ENCODE assay signal across 11 cellular contexts in the genomic region with DNA sequence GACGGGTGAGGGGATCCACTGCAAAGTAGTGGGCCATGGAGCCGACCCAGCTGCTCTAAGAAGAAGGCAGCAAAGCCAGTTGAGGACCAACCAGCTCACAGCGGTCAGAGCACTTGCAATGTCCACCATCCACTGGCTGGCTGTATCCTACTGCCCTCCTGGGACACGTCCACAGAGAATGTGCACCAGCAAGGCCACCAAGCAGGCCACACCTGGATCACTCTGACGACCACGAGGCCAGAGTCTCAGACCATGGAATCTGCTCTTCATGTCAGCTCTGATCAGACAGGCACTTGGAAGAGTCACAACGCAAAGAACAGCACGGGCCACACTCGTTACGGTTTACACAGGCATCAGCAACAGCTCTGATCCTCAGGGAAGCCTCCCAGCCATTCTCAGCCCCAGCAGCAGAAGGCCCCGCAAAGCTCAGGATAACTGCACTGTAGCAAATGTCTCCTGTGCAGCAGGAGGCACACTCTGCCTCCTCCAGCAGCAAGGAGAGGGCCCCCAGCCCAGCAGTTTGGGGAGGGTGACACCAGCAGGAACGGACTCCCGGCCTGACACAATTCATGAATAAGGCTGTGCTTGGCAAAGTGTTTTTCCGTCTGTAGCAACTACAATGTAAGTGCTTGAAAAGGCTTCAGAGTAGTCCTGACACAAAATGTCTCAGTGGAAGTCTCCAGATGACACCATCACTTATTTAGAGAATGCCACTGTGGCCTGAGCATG. TPM values are rescaled to one million over a fixed set of nuclear protein-coding genes. Genes with fewer than 3 reads are reported as not detected.
DNase-seq lines count a peak whose midpoint lies in the region; ATAC-seq and TF ChIP-seq lines count a peak whose summit lies in the region.
"Had no signal": no experiment of that assay in that cellular context is flagged by ENCODE, and none has a peak within 500 bp of the region (broad histone marks: within the 10 kb centered on the region; RNA-seq: fewer than 3 reads in every experiment).

No MANE protein-coding gene starts in this region.

- H3K4me3 ChIP-seq in DND-41 (ENCODE audit: low read depth in 1 of 2, low read length in 2 of 2) = no peak overlapping the region

- ATAC-seq in DND-41 (ENCODE audit: insufficient read depth, low read depth) (no peak), activated B cell treated with CpG ODN at 0.5 μM for 24 hours (ENCODE audit: low read depth) (no peak), GM19452 (IDR thresholded peaks at IDR 0.05; ENCODE audit: unreplicated experiment) (no peak), HG02970 (IDR thresholded peaks at IDR 0.05; ENCODE audit: low FRiP score, unreplicated experiment) (no peak)

- H3K9me3 ChIP-seq in DND-41 (ENCODE audit: insufficient read depth, low read length, severe bottlenecking) = no peaks in the 10 kb centered on the region
- H3K9me3 ChIP-seq: SK-N-SH had no signal

- no peaks in the 10 kb centered on the region for H3K9me3 Mint-ChIP-seq in activated B cell treated with CpG ODN at 0.5 μM for 24 hours
- peaks cover 9% of the 10 kb centered on the region for H3K9me3 Mint-ChIP-seq in dendritic cell treated with granulocyte-macrophage colony-stimulating factor and Interleukin-4, amounts not matched to agents 40 ng/mL and 50 ng/mL, for 4 days

- peaks cover 90% of the 10 kb centered on the region for H3K79me2 ChIP-seq in DND-41 (ENCODE audit: insufficient read depth, low read length)

- H3K36me3 Mint-ChIP-seq in activated B cell treated with CpG ODN at 0.5 μM for 24 hours (ENCODE audit: low read depth) = peaks cover 31% of the 10 kb centered on the region
- peaks cover 49% of the 10 kb centered on the region for H3K36me3 Mint-ChIP-seq in dendritic cell treated with granulocyte-macrophage colony-stimulating factor and Interleukin-4, amounts not matched to agents 40 ng/mL and 50 ng/mL, for 4 days (ENCODE audit: low read depth)

- POLR2A ChIA-PET in activated B cell treated with CpG ODN at 0.5 μM for 24 hours (lab: Charles Lee) = interaction anchor here (0.5 kb wide), 1 partner anchor 11 kb away, joined by 4 read pairs; no protein-coding TSS in a partner anchor
- POLR2A ChIA-PET in RWPE1 (lab: Yijun Ruan, JAX; ENCODE audit: low non-redundant PET) = interaction anchor here (0.6 kb wide), 1 partner anchor 18 kb away, joined by 3 read pairs; no protein-coding TSS in a partner anchor

- H3K4me1 ChIP-seq in DND-41 (ENCODE audit: insufficient read depth, low read length) = peaks cover 83% of the 10 kb centered on the region

- H2AFZ ChIP-seq in DND-41 (ENCODE audit: low read depth, low read length) = no peak overlapping the region

- no peak for DNase-seq in DND-41
- DNase-seq in activated B cell treated with CpG ODN at 0.5 μM for 24 hours = no peak
- peak; percentile 71 for DNase-seq in posterior vena cava (ENCODE audit: low spot score)
- DNase-seq in RWPE1 (ENCODE audit: low spot score) = no peak
- DNase-seq in NCI-H146 (lab: John Stamatoyannopoulos, UW) = no peak
- DNase-seq: NCI-H1694 treated with DMSO at 0.1 percent for 48 hours, NCI-H82, SK-N-SH had no signal

- H3K27ac ChIP-seq in DND-41 (ENCODE audit: low read length) (peak overlapping the region; percentile 62), RWPE1 (no peak overlapping the region)

- TF ChIP-seq CTCF in DND-41 (IDR thresholded peaks at IDR 0.05; ENCODE audit: borderline replicate concordance, extremely low read depth, low read length, poor library complexity, severe bottlenecking) (no peak), activated B cell treated with CpG ODN at 0.5 μM for 24 hours (IDR thresholded peaks at IDR 0.05) (no peak), RWPE1 (conservative IDR thresholded peaks at IDR 0.05; ENCODE audit: low read depth) (no peak)

- no peak overlapping the region for H3K9ac ChIP-seq in DND-41 (ENCODE audit: low read depth, low read length)
- H3K9ac ChIP-seq: SK-N-SH had no signal

- no peak overlapping the region for H3K4me3 Mint-ChIP-seq in activated B cell treated with CpG ODN at 0.5 μM for 24 hours
- H3K4me3 Mint-ChIP-seq in dendritic cell treated with granulocyte-macrophage colony-stimulating factor and Interleukin-4, amounts not matched to agents 40 ng/mL and 50 ng/mL, for 4 days = no peak overlapping the region

- H3K36me3 ChIP-seq in DND-41 (ENCODE audit: insufficient read depth, low read length) = peaks cover 65% of the 10 kb centered on the region

- no peaks in the 10 kb centered on the region for H3K27me3 Mint-ChIP-seq in activated B cell treated with CpG ODN at 0.5 μM for 24 hours
- no peaks in the 10 kb centered on the region for H3K27me3 Mint-ChIP-seq in dendritic cell treated with granulocyte-macrophage colony-stimulating factor and Interleukin-4, amounts not matched to agents 40 ng/mL and 50 ng/mL, for 4 days

- CTCF ChIA-PET in activated B cell treated with CpG ODN at 0.5 μM for 24 hours (lab: Charles Lee) (no interaction called here), RWPE1 (lab: Yijun Ruan, JAX) (interaction anchor here (1.2 kb wide), 1 partner anchor 66 kb away, joined by 3 read pairs; no protein-coding TSS in a partner anchor)

- H3K27ac Mint-ChIP-seq in activated B cell treated with CpG ODN at 0.5 μM for 24 hours = peak overlapping the region; percentile 50
- H3K27ac Mint-ChIP-seq in dendritic cell treated with granulocyte-macrophage colony-stimulating factor and Interleukin-4, amounts not matched to agents 40 ng/mL and 50 ng/mL, for 4 days = peak overlapping the region; percentile 5

- H4K20me1 ChIP-seq in DND-41 (ENCODE audit: insufficient read depth, low read length) = peaks cover 77% of the 10 kb centered on the region

- intact Hi-C loops in activated B cell treated with CpG ODN at 0.5 μM for 24 hours (cut with micrococcal nuclease) = no loop called here
- intact Hi-C loops in dendritic cell treated with granulocyte-macrophage colony-stimulating factor and Interleukin-4, amounts not matched to agents 40 ng/mL and 50 ng/mL, for 4 days (cut with micrococcal nuclease) = no loop called here
- intact Hi-C loops in posterior vena cava (cut with DNase I) = no loop called here

- peak overlapping the region; percentile 3; the same call in 1 of the 2 replicates for H3K4me2 ChIP-seq in DND-41 (ENCODE audit: insufficient read depth, low read length)
- H3K4me2 ChIP-seq: SK-N-SH had no signal

- peaks cover 83% of the 10 kb centered on the region for H3K4me1 Mint-ChIP-seq in activated B cell treated with CpG ODN at 0.5 μM for 24 hours
- peaks cover 77% of the 10 kb centered on the region for H3K4me1 Mint-ChIP-seq in dendritic cell treated with granulocyte-macrophage colony-stimulating factor and Interleukin-4, amounts not matched to agents 40 ng/mL and 50 ng/mL, for 4 days (ENCODE audit: low read depth)

- H3K27me3 ChIP-seq in DND-41 (ENCODE audit: insufficient read depth, low read length, poor library complexity) = no peaks in the 10 kb centered on the region

RNA-seq across cellular contexts. Expression of a gene that starts 15.7 kb away (rescaled TPM):
- 68.0 and 79.7 TPM in 2 replicates for total RNA-seq in activated B cell treated with CpG ODN at 0.5 μM for 24 hours
- total RNA-seq in posterior vena cava = 10 to 100 TPM; 10.0 to 14.1 TPM
